ENCODE assay signal across 11 cellular contexts in genomic region chr11:94574193-94574961, GRCh38. TPM values are rescaled to one million over a fixed set of nuclear protein-coding genes. Genes with fewer than 3 reads are reported as not detected.
DNase-seq lines count a peak whose midpoint lies in the region; ATAC-seq and TF ChIP-seq lines count a peak whose summit lies in the region.
"Had no signal": no experiment of that assay in that cellular context is flagged by ENCODE, and none has a peak within 500 bp of the region (broad histone marks: within the 10 kb centered on the region; RNA-seq: fewer than 3 reads in every experiment).

No MANE protein-coding gene starts in this region.

- H4K20me1 ChIP-seq in fibroblast of lung (ENCODE audit: control insufficient read depth, extremely low read depth, insufficient read depth, low read length), result no peaks in the 10 kb centered on the region

- no peak overlapping the region for H3K4me3 ChIP-seq in fibroblast of lung (replicated peaks in 1 of 4; ENCODE audit: control extremely low read depth in 1 of 4, insufficient read depth in 1 of 4, low read depth in 3 of 4, low read length in 4 of 4)

- no peaks in the 10 kb centered on the region for H3K9me3 ChIP-seq in fibroblast of lung (ENCODE audit: control insufficient read depth, insufficient read depth, low read depth, low read length)

- H2AFZ ChIP-seq in fibroblast of lung (ENCODE audit: low read length), result no peak overlapping the region

- no peaks in the 10 kb centered on the region for H3K4me1 ChIP-seq in fibroblast of lung (ENCODE audit: control insufficient read depth, extremely low read depth, insufficient read depth, low read length)

- H3K27ac ChIP-seq in fibroblast of lung (ENCODE audit: insufficient read depth, low read length), result no peak overlapping the region

- ATAC-seq in sciatic nerve (peak; percentile 26), HG03439 (IDR thresholded peaks at IDR 0.05; ENCODE audit: unreplicated experiment) (no peak)
- ATAC-seq in activated T-cell treated with anti-CD3 and anti-CD28 coated beads, Interleukin-2, amount 50 U/mL, for 4 hours, result no peak

- no peaks in the 10 kb centered on the region for H3K79me2 ChIP-seq in fibroblast of lung (ENCODE audit: control insufficient read depth, insufficient read depth, low read length)

- no peaks in the 10 kb centered on the region for H3K27me3 Mint-ChIP-seq in activated T-cell treated with anti-CD3 and anti-CD28 coated beads, Interleukin-2, amount 50 U/mL, for 4 hours (ENCODE audit: low read depth)
- H3K27me3 Mint-ChIP-seq: stimulated activated naive CD8-positive, alpha-beta T cell treated with anti-CD3 and anti-CD28 coated beads, Interleukin-15, Interleukin-2, amounts not matched to agents 100 ng/mL and 50 ng/mL, for 24 hours had no signal

- H3K4me1 Mint-ChIP-seq in activated T-cell treated with anti-CD3 and anti-CD28 coated beads, Interleukin-2, amount 50 U/mL, for 4 hours (ENCODE audit: low read depth), result no peaks in the 10 kb centered on the region

- no peaks in the 10 kb centered on the region for H3K36me3 Mint-ChIP-seq in activated T-cell treated with anti-CD3 and anti-CD28 coated beads, Interleukin-2, amount 50 U/mL, for 4 hours (ENCODE audit: insufficient read depth)

- no peak overlapping the region for H3K9ac ChIP-seq in fibroblast of lung (ENCODE audit: insufficient read depth, low read length)

- H3K27me3 ChIP-seq in fibroblast of lung (ENCODE audit: control insufficient read depth, insufficient read depth, low read length), result no peaks in the 10 kb centered on the region

- no peak overlapping the region for H3K4me2 ChIP-seq in fibroblast of lung (ENCODE audit: extremely low read depth, insufficient read depth, low read length)

- H3K9me3 Mint-ChIP-seq in activated T-cell treated with anti-CD3 and anti-CD28 coated beads, Interleukin-2, amount 50 U/mL, for 4 hours, result no peaks in the 10 kb centered on the region
- H3K9me3 Mint-ChIP-seq: stimulated activated naive CD8-positive, alpha-beta T cell treated with anti-CD3 and anti-CD28 coated beads, Interleukin-15, Interleukin-2, amounts not matched to agents 100 ng/mL and 50 ng/mL, for 24 hours had no signal

- H3K36me3 ChIP-seq in fibroblast of lung (ENCODE audit: control insufficient read depth, insufficient read depth, low read length), result no peaks in the 10 kb centered on the region

- DNase-seq in GF-D8 (lab: John Stamatoyannopoulos, UW) (peak; percentile 78), NOMO-1 (lab: John Stamatoyannopoulos, UW; ENCODE audit: unreplicated experiment in 2 of 2) (peak; percentile 97 to 99), fibroblast of lung (ENCODE audit: low read depth in 2 of 2) (peak; percentile 76 to 78), sciatic nerve (ENCODE audit: low spot score) (no peak), HuH-7 (ENCODE audit: low spot score) (no peak), NCI-H2227 treated with DMSO at 0.1 percent for 48 hours (lab: John Stamatoyannopoulos, UW) (no peak)
- no peak for DNase-seq in activated T-cell treated with anti-CD3 and anti-CD28 coated beads, Interleukin-2, amount 50 U/mL, for 4 hours
- DNase-seq: hippocampal formation, NCI-H1092 treated with DMSO at 0.1 percent for 48 hours had no signal

- no peak overlapping the region for H3K4me3 Mint-ChIP-seq in activated T-cell treated with anti-CD3 and anti-CD28 coated beads, Interleukin-2, amount 50 U/mL, for 4 hours
- H3K4me3 Mint-ChIP-seq: stimulated activated naive CD8-positive, alpha-beta T cell treated with anti-CD3 and anti-CD28 coated beads, Interleukin-15, Interleukin-2, amounts not matched to agents 100 ng/mL and 50 ng/mL, for 24 hours had no signal

- TF ChIP-seq CTCF in fibroblast of lung (conservative IDR thresholded peaks at IDR 0.05 in 1 of 2, IDR thresholded peaks at IDR 0.05 in 1 of 2; ENCODE audit: low read depth in 1 of 2, low read length in 2 of 2), result no peak

- intact Hi-C loops in sciatic nerve (cut with DNase I), result no loop called here

RNA-seq across cellular contexts. Expression of gene PIWIL4, which starts 7.2 kb away (rescaled TPM):
- 3.3 and 3.6 TPM in 2 replicates for total RNA-seq in fibroblast of lung
- 0.76 and 1.2 TPM in 2 replicates for polyA plus RNA-seq in fibroblast of lung
- 0.24 and 0.71 TPM in 2 replicates for polyA plus RNA-seq in fibroblast of lung (2012)
- polyA minus RNA-seq in fibroblast of lung (ENCODE audit: low replicate concordance), result not detected in 2 replicates
- total RNA-seq in sciatic nerve, result 7.8 TPM
- total RNA-seq in activated T-cell treated with anti-CD3 and anti-CD28 coated beads, Interleukin-2, amount 50 U/mL, for 4 hours, result under 1 TPM; 0.32 to 0.54 (median 0.33) TPM

RNA-seq across cellular contexts. Expression of gene FUT4, which starts 30.7 kb away (rescaled TPM):
- total RNA-seq in fibroblast of lung (5.1 and 5.4 TPM in 2 replicates), sciatic nerve (7.2 TPM)
- 2.7 and 2.8 TPM in 2 replicates for polyA plus RNA-seq in fibroblast of lung
- 2.5 and 2.7 TPM in 2 replicates for polyA plus RNA-seq in fibroblast of lung (2012)
- 0.75 and 0.93 TPM in 2 replicates for polyA minus RNA-seq in fibroblast of lung (ENCODE audit: low replicate concordance)
- total RNA-seq in activated T-cell treated with anti-CD3 and anti-CD28 coated beads, Interleukin-2, amount 50 U/mL, for 4 hours, result 1 to 10 TPM; 7.6 to 8.2 (median 7.9) TPM

Comparison
In these comparisons a context has a peak if more than half of its experiments do, and no peak if none do; other contexts are left out.
1. DNase-seq: peak in GF-D8 (single experiment), NOMO-1 (2 of 2) and fibroblast of lung (2 of 2); none in sciatic nerve (single experiment), HuH-7 (single experiment), activated T-cell treated with anti-CD3 and anti-CD28 coated beads, Interleukin-2, amount 50 U/mL, for 4 hours (single experiment) and NCI-H2227 treated with DMSO at 0.1 percent for 48 hours (single experiment).